2 cellular contexts compared by ENCODE assay signal in genomic region chr6:34096193-34096592, GRCh38.
TF ChIP-seq lines count a peak whose summit lies in the region.

No MANE protein-coding gene starts in this region.

TF ChIP-seq in HEK293, 187 proteins besides CTCF, POLR2A, EP300 and RAD21:
- TF ChIP-seq GLIS1 (tag by site-specific recombination; IDR thresholded peaks at IDR 0.05) (peak; percentile 75), PRDM4 (tag by site-specific recombination; IDR thresholded peaks at IDR 0.05) (no peak), ZNF830 (tag by site-specific recombination; IDR thresholded peaks at IDR 0.05; ENCODE audit: low read depth) (no peak), ZNF155 (tag by site-specific recombination; IDR thresholded peaks at IDR 0.05) (no peak), ZNF324 (tag by site-specific recombination; IDR thresholded peaks at IDR 0.05) (no peak), ZBTB20 (tag by site-specific recombination; IDR thresholded peaks at IDR 0.05) (peak; percentile 34)

TF ChIP-seq in K562, 482 proteins besides CTCF, POLR2A, EP300 and RAD21:
- TF ChIP-seq NFYB (IDR thresholded peaks at IDR 0.05; ENCODE audit: extremely low read depth, insufficient read length) (no peak), ZFP36 (IDR thresholded peaks at IDR 0.05; ENCODE audit: low read depth, low read length, partially characterized antibody) (peak; percentile 82)
